21 cellular contexts compared by ENCODE assay signal in genomic region chr2:142040554-142040953, GRCh38.
"Had no signal": no experiment of that assay in that cellular context is flagged by ENCODE, and none has a peak within 500 bp of the region (broad histone marks: within the 10 kb centered on the region; RNA-seq: fewer than 3 reads in every experiment).

No MANE protein-coding gene starts in this region.

- H3K9ac ChIP-seq: KMS-11 had no signal

- H3K4me1 Mint-ChIP-seq: activated naive CD8-positive, alpha-beta T cell treated with anti-CD3 and anti-CD28 coated beads, Interleukin-2, amount 10 ng/mL, durations not matched to agents 7 days and 5 days; central memory CD8-positive, alpha-beta T cell had no signal

- H3K9me3 Mint-ChIP-seq: T-helper 1 cell treated with Interleukin-12 subunit alpha and Interleukin-12 subunit beta and Interleukin-4 antibody, amounts not matched to agents 30 μg/mL and 1 μg/mL, for 36 hours had no signal

- H3K27ac ChIP-seq: adrenal gland, body of pancreas, KMS-11 had no signal

- H3K4me3 Mint-ChIP-seq: activated CD8-positive, alpha-beta T cell treated with anti-CD3 and anti-CD28 coated beads, Interleukin-2, amount 10 ng/mL, durations not matched to agents 7 days and 5 days; activated naive CD8-positive, alpha-beta T cell treated with anti-CD3 and anti-CD28 coated beads, Interleukin-2, amount 10 ng/mL, durations not matched to agents 7 days and 5 days; central memory CD8-positive, alpha-beta T cell; T-helper 1 cell treated with Interleukin-12 subunit alpha and Interleukin-12 subunit beta and Interleukin-4 antibody, amounts not matched to agents 30 μg/mL and 1 μg/mL, for 36 hours had no signal

- H3K36me3 Mint-ChIP-seq: activated naive CD8-positive, alpha-beta T cell treated with anti-CD3 and anti-CD28 coated beads, Interleukin-2, amount 10 ng/mL, durations not matched to agents 7 days and 5 days had no signal

- H3K36me3 ChIP-seq: adrenal gland, MG63 had no signal

- H3K9me3 ChIP-seq: adrenal gland, body of pancreas, MG63 had no signal

- DNase-seq: activated CD4-positive, alpha-beta T cell treated with anti-CD3 and anti-CD28 coated beads for 4 hours; activated CD4-positive, alpha-beta T cell treated with anti-CD3 and anti-CD28 coated beads, Interleukin-2, amount 50 U/mL, for 4 hours; activated CD8-positive, alpha-beta memory T cell treated with anti-CD3 and anti-CD28 coated beads, Interleukin-2, amount 50 U/mL, for 48 hours; activated CD8-positive, alpha-beta T cell treated with anti-CD3 and anti-CD28 coated beads, Interleukin-2, amount 10 ng/mL, durations not matched to agents 7 days and 5 days; activated naive CD4-positive, alpha-beta T cell treated with anti-CD3 and anti-CD28 coated beads, Interleukin-2, amount 50 U/mL, for 16 hours; activated naive CD8-positive, alpha-beta T cell treated with anti-CD3 and anti-CD28 coated beads, Interleukin-2, amount 10 ng/mL, durations not matched to agents 7 days and 5 days; activated T-cell treated with anti-CD3 and anti-CD28 coated beads, Interleukin-2, amount 50 U/mL, for 1 hour; adrenal gland; anterior cingulate cortex; body of pancreas; MV-4-11; NCI-H1105; NCI-H1436; NCI-H187; NCI-H2081; NCI-H524; SIG-M5 had no signal

- H3K4me1 ChIP-seq: adrenal gland, body of pancreas had no signal

- H3K27me3 Mint-ChIP-seq: activated naive CD8-positive, alpha-beta T cell treated with anti-CD3 and anti-CD28 coated beads, Interleukin-2, amount 10 ng/mL, durations not matched to agents 7 days and 5 days; central memory CD8-positive, alpha-beta T cell had no signal

- H3K4me3 ChIP-seq: adrenal gland, body of pancreas, MG63 had no signal

- H3K27ac Mint-ChIP-seq: activated CD8-positive, alpha-beta T cell treated with anti-CD3 and anti-CD28 coated beads, Interleukin-2, amount 10 ng/mL, durations not matched to agents 7 days and 5 days; activated naive CD8-positive, alpha-beta T cell treated with anti-CD3 and anti-CD28 coated beads, Interleukin-2, amount 10 ng/mL, durations not matched to agents 7 days and 5 days; T-helper 1 cell treated with Interleukin-12 subunit alpha and Interleukin-12 subunit beta and Interleukin-4 antibody, amounts not matched to agents 30 μg/mL and 1 μg/mL, for 36 hours had no signal

- H3K4me2 ChIP-seq: KMS-11 had no signal

- H3K27me3 ChIP-seq: adrenal gland, body of pancreas, MG63 had no signal
